8 cellular contexts compared by ENCODE assay signal in the genomic region with DNA sequence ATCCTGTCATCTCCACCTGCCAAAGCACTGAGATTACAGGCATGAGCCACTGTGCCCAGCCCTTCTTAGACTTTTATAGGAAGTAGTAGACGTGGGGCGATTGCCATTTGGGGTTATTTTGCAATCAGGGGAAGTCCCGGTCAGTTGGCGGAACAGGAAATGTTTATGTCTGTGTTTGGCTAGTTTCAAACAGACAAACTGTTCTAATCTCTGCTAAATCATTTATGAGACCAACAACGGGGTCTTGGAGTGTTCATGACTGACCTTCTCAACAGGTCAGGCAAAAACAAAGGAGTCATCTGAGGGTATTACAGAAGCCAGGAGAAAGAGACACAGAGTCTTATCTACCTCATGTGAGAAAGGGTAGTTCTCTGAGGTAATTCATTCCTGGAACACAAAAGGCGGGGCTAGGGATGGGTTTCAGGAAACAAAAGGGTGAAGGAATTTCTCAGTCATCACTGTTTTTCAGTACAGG. TPM values are rescaled to one million over a fixed set of nuclear protein-coding genes. Genes with fewer than 3 reads are reported as not detected.
DNase-seq lines count a peak whose midpoint lies in the region; ATAC-seq and TF ChIP-seq lines count a peak whose summit lies in the region.

No MANE protein-coding gene starts in this region.

- no peak overlapping the region for H3K27ac ChIP-seq in CD4-positive, CD25-positive, alpha-beta regulatory T cell (ENCODE audit: insufficient read depth, low read length, poor library complexity, severe bottlenecking)
- H3K27ac ChIP-seq in hepatocyte (peak overlapping the region; percentile 5), thoracic aorta (no peak overlapping the region)

- no peaks in the 10 kb centered on the region for H3K27me3 Mint-ChIP-seq in CD4-positive, CD25-positive, alpha-beta regulatory T cell

- peak; percentile 18 to 43 for ATAC-seq in CD4-positive, CD25-positive, alpha-beta regulatory T cell (ENCODE audit: low read depth in 2 of 2)
- ATAC-seq in GM19438 (IDR thresholded peaks at IDR 0.05; ENCODE audit: low read depth, unreplicated experiment) (peak; percentile 97), HG03342 (IDR thresholded peaks at IDR 0.05; ENCODE audit: unreplicated experiment) (peak; percentile 86), thoracic aorta (ENCODE audit: insufficient number of reproducible peaks, low FRiP score, low read depth) (no peak)

- no peaks in the 10 kb centered on the region for H3K36me3 ChIP-seq in CD4-positive, CD25-positive, alpha-beta regulatory T cell (ENCODE audit: control insufficient read depth, insufficient read depth, low read length)
- no peaks in the 10 kb centered on the region for H3K36me3 ChIP-seq in hepatocyte (replicated peaks; ENCODE audit: insufficient read depth, low read depth)
- H3K36me3 ChIP-seq in thoracic aorta: no peaks in the 10 kb centered on the region

- H4K20me1 ChIP-seq in hepatocyte (ENCODE audit: insufficient read depth, poor library complexity, severe bottlenecking): no peaks in the 10 kb centered on the region

- peak overlapping the region; percentile 38 for H3K4me3 ChIP-seq in CD4-positive, CD25-positive, alpha-beta regulatory T cell (ENCODE audit: low read depth, low read length)
- no peak overlapping the region for H3K4me3 ChIP-seq in hepatocyte
- H3K4me3 ChIP-seq in thoracic aorta: peak overlapping the region; percentile 38

- peaks cover 8 to 21% (median 13%) of the 10 kb centered on the region in 4 donors for H3K4me1 Mint-ChIP-seq in CD4-positive, CD25-positive, alpha-beta regulatory T cell

- H3K9me3 Mint-ChIP-seq in CD4-positive, CD25-positive, alpha-beta regulatory T cell: peaks cover 0 to 6% (median 0%) of the 10 kb centered on the region in 7 donors

- peak in 1 of 3 donors; percentile 54 for DNase-seq in CD4-positive, CD25-positive, alpha-beta regulatory T cell
- DNase-seq in activated CD4-positive, alpha-beta T cell treated with anti-CD3 and anti-CD28 coated beads, Interleukin-2, amount 50 U/mL, for 48 hours: peak; percentile 35 to 51
- peak; percentile 40 for DNase-seq in hepatocyte (ENCODE audit: low spot score)
- DNase-seq in thoracic aorta (ENCODE audit: low spot score): no peak
- DNase-seq in inferior parietal cortex (ENCODE audit: extremely low spot score): no peak
- DNase-seq in posterior vena cava (ENCODE audit: low spot score): no peak

- H3K4me1 ChIP-seq in CD4-positive, CD25-positive, alpha-beta regulatory T cell (ENCODE audit: control insufficient read depth, insufficient read depth, low read length, poor library complexity, severe bottlenecking): peaks cover 12% of the 10 kb centered on the region
- no peaks in the 10 kb centered on the region for H3K4me1 ChIP-seq in hepatocyte (ENCODE audit: insufficient read depth)
- H3K4me1 ChIP-seq in thoracic aorta (ENCODE audit: control insufficient read depth in 1 of 2, low read depth in 2 of 2): no peaks in the 10 kb centered on the region

- H3K4me3 Mint-ChIP-seq in CD4-positive, CD25-positive, alpha-beta regulatory T cell: peak overlapping the region in 2 of 4 donors; percentile 18 to 35

- 44% methylated on average over 6 of the region's 6 CpGs for WGBS in hepatocyte (ENCODE audit: low lambda C conversion rate, missing lambda C conversion rate)

- no peaks in the 10 kb centered on the region for H3K36me3 Mint-ChIP-seq in CD4-positive, CD25-positive, alpha-beta regulatory T cell

- H3K4me2 ChIP-seq in hepatocyte: no peak overlapping the region

- TF ChIP-seq CTCF in hepatocyte (IDR thresholded peaks at IDR 0.05; ENCODE audit: poor library complexity): no peak
- no peak for TF ChIP-seq CTCF in thoracic aorta (IDR thresholded peaks at IDR 0.05)

- H3K9me3 ChIP-seq in CD4-positive, CD25-positive, alpha-beta regulatory T cell (ENCODE audit: control insufficient read depth in 2 of 2, low read length in 2 of 2): no peaks in the 10 kb centered on the region
- H3K9me3 ChIP-seq in hepatocyte (ENCODE audit: low read depth) (no peaks in the 10 kb centered on the region), thoracic aorta (no peaks in the 10 kb centered on the region)

- no peaks in the 10 kb centered on the region for H3K79me2 ChIP-seq in hepatocyte

- no peaks in the 10 kb centered on the region for H3K9me2 ChIP-seq in hepatocyte (replicated peaks; ENCODE audit: insufficient read depth)

- H3K27ac Mint-ChIP-seq in CD4-positive, CD25-positive, alpha-beta regulatory T cell: peak overlapping the region; percentile 4 to 81 (median 76)

- no peaks in the 10 kb centered on the region for H3K27me3 ChIP-seq in CD4-positive, CD25-positive, alpha-beta regulatory T cell (ENCODE audit: control insufficient read depth, insufficient read depth, low read length)
- H3K27me3 ChIP-seq in hepatocyte (no peaks in the 10 kb centered on the region), thoracic aorta (replicated peaks; ENCODE audit: insufficient read depth) (no peaks in the 10 kb centered on the region)

- no peak overlapping the region for H2AFZ ChIP-seq in hepatocyte

- intact Hi-C loops in posterior vena cava (cut with DNase I): no loop called here

RNA-seq across cellular contexts. Expression of a gene that starts 6.6 kb away (rescaled TPM):
- total RNA-seq in CD4-positive, CD25-positive, alpha-beta regulatory T cell: 38.8 TPM
- polyA plus RNA-seq in CD4-positive, CD25-positive, alpha-beta regulatory T cell: 10 to 100 TPM; 30.5 to 32.5 (median 31.5) TPM
- total RNA-seq in hepatocyte (7.4 and 9.7 TPM in 2 replicates), thoracic aorta (10 to 100 TPM; 13.3 to 21.2 TPM), posterior vena cava (10 to 100 TPM in 1 of 2 donors, 1 to 10 TPM in 1; 9.9 to 16.1 TPM)
- polyA plus RNA-seq in hepatocyte: 8.7 TPM in 2 replicates

Comparison
In these comparisons a context has a peak if more than half of its experiments do, and no peak if none do; other contexts are left out.
1. DNase-seq: peak in activated CD4-positive, alpha-beta T cell treated with anti-CD3 and anti-CD28 coated beads, Interleukin-2, amount 50 U/mL, for 48 hours (2 of 2) and hepatocyte (single experiment); none in thoracic aorta (single experiment), inferior parietal cortex (single experiment) and posterior vena cava (single experiment).